ENCODE assay signal across 12 cellular contexts in the genomic region with DNA sequence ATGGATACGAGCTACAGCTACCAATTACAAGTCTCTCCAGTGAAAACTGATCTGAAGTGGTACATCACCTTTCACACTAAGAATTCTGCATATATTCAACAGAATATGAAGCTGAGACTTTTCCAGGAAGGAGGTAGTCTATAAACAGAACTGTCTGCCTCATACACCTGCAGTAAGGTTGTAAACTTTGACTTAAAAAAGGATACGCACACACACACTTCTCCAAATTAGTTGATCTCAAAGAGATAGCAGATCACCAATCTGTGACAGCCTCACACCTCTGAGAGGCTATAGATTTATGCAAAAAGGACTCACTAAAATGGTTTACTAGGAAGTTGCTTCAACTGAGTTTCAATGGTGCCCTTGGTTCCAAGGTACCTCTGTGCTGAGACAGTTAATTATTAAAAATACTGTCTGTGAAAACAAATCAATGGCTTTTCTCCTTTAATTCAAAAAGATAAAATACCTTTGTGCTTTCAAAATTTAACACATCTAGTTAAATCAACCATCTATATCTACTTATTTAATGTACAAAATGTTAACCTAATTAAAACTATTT.
"Had no signal": no experiment of that assay in that cellular context is flagged by ENCODE, and none has a peak within 500 bp of the region (broad histone marks: within the 10 kb centered on the region; RNA-seq: fewer than 3 reads in every experiment).

No MANE protein-coding gene starts in this region.

- H3K4me3 Mint-ChIP-seq: activated naive CD8-positive, alpha-beta T cell treated with anti-CD3 and anti-CD28 coated beads, Interleukin-2, amount 10 ng/mL, durations not matched to agents 7 days and 5 days; activated T-cell treated with anti-CD3 and anti-CD28 coated beads, Interleukin-2, amount 50 U/mL, for 4 hours; effector memory CD8-positive, alpha-beta T cell; mesothelial cell of epicardium; stimulated activated naive CD8-positive, alpha-beta T cell treated with anti-CD3 and anti-CD28 coated beads, Interleukin-15, amount 100 ng/mL, for 72 hours had no signal

- ATAC-seq: activated T-cell treated with anti-CD3 and anti-CD28 coated beads, Interleukin-2, amount 50 U/mL, for 4 hours; effector memory CD8-positive, alpha-beta T cell; left cardiac atrium; stimulated activated naive CD8-positive, alpha-beta T cell treated with anti-CD3 and anti-CD28 coated beads, Interleukin-15, amount 100 ng/mL, for 72 hours had no signal

- DNase-seq: activated CD4-positive, alpha-beta T cell treated with anti-CD3 and anti-CD28 coated beads, Interleukin-2, amount 50 U/mL, for 4 hours; activated naive CD8-positive, alpha-beta T cell treated with anti-CD3 and anti-CD28 coated beads, Interleukin-2, amount 10 ng/mL, durations not matched to agents 7 days and 5 days; activated T-cell treated with anti-CD3 and anti-CD28 coated beads, Interleukin-2, amount 50 U/mL, for 4 hours; amygdala; effector memory CD8-positive, alpha-beta T cell; stimulated activated CD4-positive, alpha-beta T cell treated with anti-CD3 and anti-CD28 coated beads, Interleukin-2, amount 100 ng/mL, for 24 hours; stimulated activated naive CD8-positive, alpha-beta T cell treated with anti-CD3 and anti-CD28 coated beads, Interleukin-15, amount 100 ng/mL, for 72 hours; SW 1271; T-helper 2 cell; transverse colon had no signal

- H3K27me3 Mint-ChIP-seq: activated naive CD8-positive, alpha-beta T cell treated with anti-CD3 and anti-CD28 coated beads, Interleukin-2, amount 10 ng/mL, durations not matched to agents 7 days and 5 days; effector memory CD8-positive, alpha-beta T cell; stimulated activated naive CD8-positive, alpha-beta T cell treated with anti-CD3 and anti-CD28 coated beads, Interleukin-15, amount 100 ng/mL, for 72 hours had no signal

- H3K9me3 Mint-ChIP-seq: activated naive CD8-positive, alpha-beta T cell treated with anti-CD3 and anti-CD28 coated beads, Interleukin-2, amount 10 ng/mL, durations not matched to agents 7 days and 5 days; activated T-cell treated with anti-CD3 and anti-CD28 coated beads, Interleukin-2, amount 50 U/mL, for 4 hours; effector memory CD8-positive, alpha-beta T cell; mesothelial cell of epicardium; stimulated activated naive CD8-positive, alpha-beta T cell treated with anti-CD3 and anti-CD28 coated beads, Interleukin-15, amount 100 ng/mL, for 72 hours had no signal

- H3K27ac Mint-ChIP-seq: activated naive CD8-positive, alpha-beta T cell treated with anti-CD3 and anti-CD28 coated beads, Interleukin-2, amount 10 ng/mL, durations not matched to agents 7 days and 5 days; mesothelial cell of epicardium had no signal
